17 cellular contexts compared by ENCODE assay signal in the genomic region with DNA sequence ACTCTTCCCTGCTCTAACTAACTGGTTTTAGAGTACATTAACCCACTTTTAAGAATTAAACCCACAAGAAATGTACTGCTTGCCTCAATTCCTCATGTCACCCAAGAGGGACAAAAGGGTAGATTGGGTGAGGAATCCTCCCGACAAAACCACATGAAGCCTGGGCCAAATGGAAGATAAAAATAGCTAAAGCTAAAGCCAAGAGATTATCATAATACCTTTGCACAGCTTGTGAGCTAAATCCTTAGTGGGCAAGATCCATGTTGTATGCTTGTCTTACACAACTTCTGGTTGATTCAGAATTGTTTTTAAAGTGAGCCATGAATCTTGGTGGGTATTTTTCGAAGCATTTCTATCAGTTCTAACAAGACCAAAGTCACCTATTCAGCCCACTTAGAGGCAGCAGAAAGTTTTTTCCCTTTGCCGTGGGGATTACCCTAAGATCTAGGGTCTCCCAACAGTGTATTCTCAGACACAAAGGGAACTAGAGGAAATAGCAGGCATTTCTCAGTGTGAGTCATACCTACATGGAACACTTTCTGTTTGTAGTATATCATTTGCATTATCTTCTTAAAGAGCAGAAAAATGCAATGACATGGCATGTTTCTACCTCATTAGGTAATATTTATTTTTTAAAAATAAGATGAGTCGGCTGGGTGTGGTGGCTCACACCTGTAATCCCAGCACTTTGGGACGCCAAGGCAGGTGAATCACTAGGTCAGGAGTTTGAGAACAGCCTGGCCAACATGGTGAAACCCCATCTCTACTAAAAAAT.
DNase-seq lines count a peak whose midpoint lies in the region; ATAC-seq, FAIRE-seq and TF ChIP-seq lines count a peak whose summit lies in the region.
"Had no signal": no experiment of that assay in that cellular context is flagged by ENCODE, and none has a peak within 500 bp of the region (broad histone marks: within the 10 kb centered on the region; RNA-seq: fewer than 3 reads in every experiment).

No MANE protein-coding gene starts in this region.

- no peak overlapping the region for H3K4me3 ChIP-seq in PC-9
- H3K4me3 ChIP-seq in mesenchymal stem cell (ENCODE audit: insufficient read depth in 1 of 2, low read depth in 1 of 2, low read length in 2 of 2), result no peak overlapping the region
- H3K4me3 ChIP-seq in upper lobe of right lung, result no peak overlapping the region
- H3K4me3 ChIP-seq: colonic mucosa, esophagus muscularis mucosa had no signal

- no peak overlapping the region for H2BK120ac ChIP-seq in mesenchymal stem cell (ENCODE audit: low read depth, low read length)

- no peaks in the 10 kb centered on the region for H3F3A ChIP-seq in PC-9 (ENCODE audit: insufficient read depth, low read depth)

- H3K9ac ChIP-seq in mesenchymal stem cell (ENCODE audit: low read length), result no peak overlapping the region
- H3K9ac ChIP-seq: parathyroid adenoma had no signal

- no peak overlapping the region for H3K4ac ChIP-seq in mesenchymal stem cell (ENCODE audit: low read depth in 1 of 2, low read length in 2 of 2)

- TSS peak; percentile 25 for BruUV-seq in PC-9 (replicated peaks; lab: Mats Ljungman, UMichigan)

- POLR2A ChIA-PET in PC-9 (lab: Charles Lee; ENCODE audit: unreplicated experiment), result no interaction called here

- H4K20me1 ChIP-seq in PC-9 (ENCODE audit: insufficient read depth), result no peaks in the 10 kb centered on the region

- peak; percentile 20 for DNase-seq in D721Med (ENCODE audit: insufficient read length, low spot score)
- peak; percentile 21 to 54 for DNase-seq in PC-9
- DNase-seq in dermis blood vessel endothelial cell, result peak; percentile 62
- peak; percentile 76 for DNase-seq in mesenchymal stem cell
- no peak for DNase-seq in NCI-H1417 (lab: John Stamatoyannopoulos, UW)
- DNase-seq in activated CD8-positive, alpha-beta memory T cell treated with anti-CD3 and anti-CD28 coated beads for 24 hours, result no peak
- DNase-seq in NCI-H2227 treated with DMSO at 0.1 percent for 48 hours (lab: John Stamatoyannopoulos, UW), result no peak
- no peak for DNase-seq in upper lobe of right lung
- DNase-seq: activated CD4-positive, alpha-beta T cell treated with anti-CD3 and anti-CD28 coated beads, Interleukin-2, amount 50 U/mL, for 48 hours; activated naive CD8-positive, alpha-beta T cell treated with anti-CD3 and anti-CD28 coated beads, Interleukin-2, amount 10 ng/mL, durations not matched to agents 7 days and 5 days; activated T-cell treated with anti-CD3 and anti-CD28 coated beads, Interleukin-2, amount 50 U/mL, for 48 hours; colonic mucosa; KBM-7; stimulated activated CD4-positive, alpha-beta T cell treated with anti-CD3 and anti-CD28 coated beads, Interleukin-12 subunit alpha, Interleukin-12 subunit beta, amount 100 ng/mL, for 4 hours had no signal

- 0 out of 2 replicates have a peak, but pooled peaks cover 6% of the 10 kb centered on the region for H3K4me1 ChIP-seq in PC-9 (replicated peaks; ENCODE audit: insufficient read depth)
- H3K4me1 ChIP-seq in mesenchymal stem cell (ENCODE audit: control insufficient read depth, insufficient read depth, low read depth, low read length), result no peaks in the 10 kb centered on the region
- H3K4me1 ChIP-seq in upper lobe of right lung, result no peaks in the 10 kb centered on the region
- H3K4me1 ChIP-seq: colonic mucosa, esophagus muscularis mucosa, parathyroid adenoma had no signal

- H4K8ac ChIP-seq in mesenchymal stem cell (ENCODE audit: low read length), result no peak overlapping the region

- H3K4me2 ChIP-seq in PC-9, result no peak overlapping the region
- H3K4me2 ChIP-seq in mesenchymal stem cell (ENCODE audit: low read length, poor library complexity, severe bottlenecking), result no peak overlapping the region

- H3K27ac ChIP-seq in PC-9 (peak overlapping the region; percentile 18; the same call in 1 of the 2 replicates), mesenchymal stem cell (ENCODE audit: low read length, poor library complexity, severe bottlenecking) (no peak overlapping the region), upper lobe of right lung (no peak overlapping the region)
- H3K27ac ChIP-seq: colonic mucosa, esophagus muscularis mucosa, parathyroid adenoma had no signal

- H4K91ac ChIP-seq in mesenchymal stem cell (ENCODE audit: low read length), result no peak overlapping the region

- TF ChIP-seq CTCF in D721Med (IDR thresholded peaks at IDR 0.05; ENCODE audit: insufficient read depth, missing control alignments) (no peak), PC-9 (conservative IDR thresholded peaks at IDR 0.05) (no peak), upper lobe of right lung (IDR thresholded peaks at IDR 0.05) (no peak)

- CTCF ChIA-PET in PC-9 (lab: Charles Lee), result no interaction called here

- H3K14ac ChIP-seq in mesenchymal stem cell (ENCODE audit: low read length in 2 of 2), result no peak overlapping the region

- H3K36me3 ChIP-seq in PC-9 (ENCODE audit: low read depth), result no peaks in the 10 kb centered on the region
- H3K36me3 ChIP-seq in mesenchymal stem cell (ENCODE audit: control insufficient read depth in 1 of 2, insufficient read depth in 2 of 2, low read depth in 1 of 2, low read length in 2 of 2), result no peaks in the 10 kb centered on the region
- no peaks in the 10 kb centered on the region for H3K36me3 ChIP-seq in upper lobe of right lung
- H3K36me3 ChIP-seq: colonic mucosa, esophagus muscularis mucosa had no signal

- H3K27me3 ChIP-seq in PC-9 (ENCODE audit: insufficient read depth, low read depth) (no peaks in the 10 kb centered on the region), mesenchymal stem cell (ENCODE audit: control insufficient read depth in 1 of 2, insufficient read depth in 1 of 2, low read length in 2 of 2) (no peaks in the 10 kb centered on the region), upper lobe of right lung (no peaks in the 10 kb centered on the region)
- H3K27me3 ChIP-seq: colonic mucosa, esophagus muscularis mucosa had no signal

- H2AK5ac ChIP-seq in mesenchymal stem cell (ENCODE audit: low read length, severe bottlenecking), result no peak overlapping the region

- H3K9me3 ChIP-seq in PC-9 (ENCODE audit: insufficient read depth, low read depth) (peaks cover 15% of the 10 kb centered on the region), mesenchymal stem cell (ENCODE audit: control insufficient read depth, low read length) (peaks cover 47% of the 10 kb centered on the region), upper lobe of right lung (peaks cover 3% of the 10 kb centered on the region)
- H3K9me3 ChIP-seq: colonic mucosa had no signal

- no peaks in the 10 kb centered on the region for H3K9me2 ChIP-seq in PC-9 (ENCODE audit: insufficient read depth)

- H2BK5ac ChIP-seq in mesenchymal stem cell (ENCODE audit: low read depth, low read length, poor library complexity, severe bottlenecking), result no peak overlapping the region

- 6% methylated on average over 3 of the region's 5 CpGs for WGBS in mesenchymal stem cell

- H3K18ac ChIP-seq in mesenchymal stem cell (ENCODE audit: low read depth in 1 of 2, low read length in 2 of 2), result peak overlapping the region in 1 of 2 experiments; percentile 74

- no peak for ATAC-seq in upper lobe of right lung

- no peak overlapping the region for H2BK15ac ChIP-seq in mesenchymal stem cell (ENCODE audit: low read depth, poor library complexity, severe bottlenecking)

- H2BK12ac ChIP-seq in mesenchymal stem cell (ENCODE audit: low read length in 2 of 2), result no peak overlapping the region

- no peaks in the 10 kb centered on the region for H3K79me1 ChIP-seq in mesenchymal stem cell (replicated peaks; ENCODE audit: low read length, poor library complexity, severe bottlenecking)

- no peak overlapping the region for H3K23ac ChIP-seq in mesenchymal stem cell (ENCODE audit: low read length in 2 of 2)

- H3K79me2 ChIP-seq in PC-9 (ENCODE audit: low read depth), result no peaks in the 10 kb centered on the region
- H3K79me2 ChIP-seq: parathyroid adenoma had no signal

- intact Hi-C loops in PC-9 (cut with micrococcal nuclease; ENCODE audit: unreplicated experiment), result no loop called here
- intact Hi-C loops in upper lobe of right lung (cut with DNase I), result no loop called here

- peak; percentile 96 for FAIRE-seq in D721Med (lab: Jason Lieb, UNC)
- FAIRE-seq: GM19239 had no signal

- H2AFZ ChIP-seq in PC-9 (no peak overlapping the region), mesenchymal stem cell (ENCODE audit: low read depth, low read length) (peak overlapping the region; percentile 2)
- H2AFZ ChIP-seq: parathyroid adenoma had no signal

Comparison
In these comparisons a context has a peak if more than half of its experiments do, and no peak if none do; other contexts are left out.
1. DNase-seq: peak in D721Med (single experiment), PC-9 (2 of 2), dermis blood vessel endothelial cell (single experiment) and mesenchymal stem cell (single experiment); none in NCI-H1417 (0 of 3), activated CD8-positive, alpha-beta memory T cell treated with anti-CD3 and anti-CD28 coated beads for 24 hours (single experiment), NCI-H2227 treated with DMSO at 0.1 percent for 48 hours (single experiment) and upper lobe of right lung (single experiment).